ENCODE assay signal across 8 cellular contexts in genomic region chr20:49747707-49748524, GRCh38. TPM values are rescaled to one million over a fixed set of nuclear protein-coding genes. Genes with fewer than 3 reads are reported as not detected.
DNase-seq lines count a peak whose midpoint lies in the region; ATAC-seq, FAIRE-seq and TF ChIP-seq lines count a peak whose summit lies in the region.

No MANE protein-coding gene starts in this region.

- H3K4me3 ChIP-seq in HCT116 (replicated peaks in 1 of 2; ENCODE audit: low read depth in 1 of 2, low read length in 2 of 2) (no peak overlapping the region), kidney (ENCODE audit: low read length in 2 of 2) (no peak overlapping the region), smooth muscle cell (no peak overlapping the region)

- no peaks in the 10 kb centered on the region for H3K79me2 ChIP-seq in HCT116 (ENCODE audit: insufficient read depth, low read length)
- no peaks in the 10 kb centered on the region for H3K79me2 ChIP-seq in smooth muscle cell (ENCODE audit: low read depth)

- intact Hi-C loops in HCT116 (cut with micrococcal nuclease), result no loop called here
- intact Hi-C loops in MCF 10A (cut with micrococcal nuclease), result no loop called here
- intact Hi-C loops in kidney (cut with DNase I), result no loop called here
- intact Hi-C loops in activated CD8-positive, alpha-beta T cell treated with anti-CD3 and anti-CD28 coated beads for 36 hours (cut with micrococcal nuclease), result no loop called here

- DNase-seq in HCT116 (ENCODE audit: low read depth, low spot score) (no peak), MCF 10A (ENCODE audit: unreplicated experiment) (peak; percentile 53), kidney (peak; percentile 90), smooth muscle cell (lab: John Stamatoyannopoulos, UW; ENCODE audit: unreplicated experiment) (peak; percentile 20), NOMO-1 treated with dmso at 0.1 percent for 144 hours (lab: John Stamatoyannopoulos, UW; ENCODE audit: unreplicated experiment) (no peak), NCI-H2171 (lab: John Stamatoyannopoulos, UW) (no peak)
- no peak for DNase-seq in activated CD8-positive, alpha-beta T cell treated with anti-CD3 and anti-CD28 coated beads for 36 hours
- DNase-seq in activated naive CD8-positive, alpha-beta T cell treated with anti-CD3 and anti-CD28 coated beads for 36 hours, result no peak

- H3K4me1 ChIP-seq in HCT116 (ENCODE audit: control insufficient read depth in 1 of 2, insufficient read depth in 2 of 2, low read length in 2 of 2) (no peaks in the 10 kb centered on the region), kidney (ENCODE audit: control insufficient read depth in 1 of 2, insufficient read depth in 1 of 2, low read depth in 1 of 2, low read length in 2 of 2) (no peaks in the 10 kb centered on the region), smooth muscle cell (ENCODE audit: low read depth) (peaks cover 8% of the 10 kb centered on the region)

- H3K27ac ChIP-seq in HCT116 (ENCODE audit: low read depth, low read length), result no peak overlapping the region
- H3K27ac ChIP-seq in kidney (ENCODE audit: low read depth in 2 of 2, low read length in 2 of 2), result peak overlapping the region; percentile 0 to 53
- H3K27ac ChIP-seq in smooth muscle cell (ENCODE audit: low read depth), result no peak overlapping the region

- H3K9ac ChIP-seq in HCT116 (ENCODE audit: low read length) (no peak overlapping the region), kidney (ENCODE audit: low read length in 2 of 2) (peak overlapping the region in 1 of 2 donors; percentile 26), smooth muscle cell (ENCODE audit: low read depth) (no peak overlapping the region)

- no peak for TF ChIP-seq RAD21 in HCT116 (IDR thresholded peaks at IDR 0.05; ENCODE audit: low read depth)

- H2AFZ ChIP-seq in HCT116 (ENCODE audit: low read depth, low read length, poor library complexity, severe bottlenecking) (no peak overlapping the region), smooth muscle cell (ENCODE audit: low read depth) (peak overlapping the region; percentile 93)

- H3K4me2 ChIP-seq in HCT116 (ENCODE audit: low read length) (no peak overlapping the region), smooth muscle cell (no peak overlapping the region)

- H3K4me1 Mint-ChIP-seq in MCF 10A (ENCODE audit: insufficient read depth, unreplicated experiment), result no peaks in the 10 kb centered on the region
- peaks cover 9% of the 10 kb centered on the region for H3K4me1 Mint-ChIP-seq in activated CD8-positive, alpha-beta T cell treated with anti-CD3 and anti-CD28 coated beads for 36 hours (ENCODE audit: low read depth)
- peaks cover 8% of the 10 kb centered on the region for H3K4me1 Mint-ChIP-seq in activated naive CD8-positive, alpha-beta T cell treated with anti-CD3 and anti-CD28 coated beads for 36 hours

- FAIRE-seq in kidney (lab: Jason Lieb, UNC), result no peak

- H3K36me3 ChIP-seq in HCT116 (ENCODE audit: control insufficient read depth in 1 of 2, insufficient read depth in 2 of 2, low read length in 2 of 2) (no peaks in the 10 kb centered on the region), kidney (ENCODE audit: control insufficient read depth in 1 of 2, insufficient read depth in 2 of 2, low read length in 2 of 2) (no peaks in the 10 kb centered on the region), smooth muscle cell (ENCODE audit: low read depth) (no peaks in the 10 kb centered on the region)

- WGBS in smooth muscle cell (ENCODE audit: low lambda C conversion rate), result 67% methylated on average over 10 of the region's 10 CpGs

- H3K36me3 Mint-ChIP-seq in MCF 10A (ENCODE audit: insufficient read depth, unreplicated experiment), result no peaks in the 10 kb centered on the region
- no peaks in the 10 kb centered on the region for H3K36me3 Mint-ChIP-seq in activated CD8-positive, alpha-beta T cell treated with anti-CD3 and anti-CD28 coated beads for 36 hours (ENCODE audit: low read depth)
- no peaks in the 10 kb centered on the region for H3K36me3 Mint-ChIP-seq in activated naive CD8-positive, alpha-beta T cell treated with anti-CD3 and anti-CD28 coated beads for 36 hours

- no peak overlapping the region for H3K4me3 Mint-ChIP-seq in MCF 10A (ENCODE audit: unreplicated experiment)
- H3K4me3 Mint-ChIP-seq in activated CD8-positive, alpha-beta T cell treated with anti-CD3 and anti-CD28 coated beads for 36 hours, result no peak overlapping the region
- no peak overlapping the region for H3K4me3 Mint-ChIP-seq in activated naive CD8-positive, alpha-beta T cell treated with anti-CD3 and anti-CD28 coated beads for 36 hours

- TF ChIP-seq POLR2A in HCT116 (IDR thresholded peaks at IDR 0.05; ENCODE audit: borderline replicate concordance, extremely low read depth, insufficient read depth, insufficient read length), result no peak

- CTCF ChIA-PET in HCT116 (lab: Charles Lee), result no interaction called here
- CTCF ChIA-PET in MCF 10A (lab: Yijun Ruan, JAX), result interaction anchor here (1.1 kb wide), 1 partner anchor 27 kb away, joined by 4 read pairs; no protein-coding TSS in a partner anchor
- CTCF ChIA-PET in activated CD8-positive, alpha-beta T cell treated with anti-CD3 and anti-CD28 coated beads for 36 hours (lab: Charles Lee), result no interaction called here

- no peaks in the 10 kb centered on the region for H3K9me3 ChIP-seq in HCT116 (ENCODE audit: control insufficient read depth in 1 of 2, insufficient read depth in 1 of 2, low read depth in 1 of 2, low read length in 2 of 2)
- H3K9me3 ChIP-seq in kidney (ENCODE audit: control insufficient read depth in 1 of 2, low read length in 2 of 2), result no peaks in the 10 kb centered on the region
- H3K9me3 ChIP-seq in smooth muscle cell (replicated peaks; ENCODE audit: low read depth), result no peaks in the 10 kb centered on the region

- H3K27me3 Mint-ChIP-seq in MCF 10A (ENCODE audit: insufficient read depth, unreplicated experiment), result no peaks in the 10 kb centered on the region
- peaks cover 3% of the 10 kb centered on the region for H3K27me3 Mint-ChIP-seq in activated CD8-positive, alpha-beta T cell treated with anti-CD3 and anti-CD28 coated beads for 36 hours
- H3K27me3 Mint-ChIP-seq in activated naive CD8-positive, alpha-beta T cell treated with anti-CD3 and anti-CD28 coated beads for 36 hours, result peaks cover 25% of the 10 kb centered on the region

- no peaks in the 10 kb centered on the region for H4K20me1 ChIP-seq in HCT116 (ENCODE audit: insufficient read depth)
- H4K20me1 ChIP-seq in smooth muscle cell (ENCODE audit: low read depth), result no peaks in the 10 kb centered on the region

- ATAC-seq in HCT116, result peak; percentile 40; the same call in 1 of the 2 replicates
- ATAC-seq in activated CD8-positive, alpha-beta T cell treated with anti-CD3 and anti-CD28 coated beads for 36 hours, result no peak

- no peaks in the 10 kb centered on the region for H3K9me2 ChIP-seq in HCT116 (ENCODE audit: insufficient read depth)

- RAD21 ChIA-PET in HCT116 (lab: Charles Lee; ENCODE audit: low non-redundant PET in 1 of 2, low total read pairs in 2 of 2, uncharacterized antibody in 2 of 2, unreplicated experiment in 2 of 2), result no interaction called here

- TF ChIP-seq CTCF in HCT116 (IDR thresholded peaks at IDR 0.05 in 2 of 3, conservative IDR thresholded peaks at IDR 0.05 in 1 of 3; ENCODE audit: borderline replicate concordance in 1 of 3, insufficient read depth in 1 of 3, low read depth in 2 of 3, low read length in 2 of 3) (no peak), MCF 10A (IDR thresholded peaks at IDR 0.05; ENCODE audit: unreplicated experiment) (no peak), kidney (IDR thresholded peaks at IDR 0.05; ENCODE audit: borderline replicate concordance, extremely low read depth, insufficient read depth) (no peak), smooth muscle cell (IDR thresholded peaks at IDR 0.05; ENCODE audit: borderline replicate concordance, insufficient read depth, poor library complexity, severe bottlenecking) (no peak)
- TF ChIP-seq CTCF in activated CD8-positive, alpha-beta T cell treated with anti-CD3 and anti-CD28 coated beads for 36 hours (IDR thresholded peaks at IDR 0.05), result no peak

- H3F3A ChIP-seq in smooth muscle cell (ENCODE audit: low read depth), result no peaks in the 10 kb centered on the region

- H3K9me3 Mint-ChIP-seq in MCF 10A (ENCODE audit: unreplicated experiment), result no peaks in the 10 kb centered on the region
- no peaks in the 10 kb centered on the region for H3K9me3 Mint-ChIP-seq in activated CD8-positive, alpha-beta T cell treated with anti-CD3 and anti-CD28 coated beads for 36 hours
- no peaks in the 10 kb centered on the region for H3K9me3 Mint-ChIP-seq in activated naive CD8-positive, alpha-beta T cell treated with anti-CD3 and anti-CD28 coated beads for 36 hours

- H3K27me3 ChIP-seq in HCT116 (ENCODE audit: insufficient read depth, low read length) (no peaks in the 10 kb centered on the region), smooth muscle cell (ENCODE audit: low read depth) (no peaks in the 10 kb centered on the region)

- H3K27ac Mint-ChIP-seq in MCF 10A (ENCODE audit: low read depth, unreplicated experiment), result peak overlapping the region; percentile 68
- H3K27ac Mint-ChIP-seq in activated CD8-positive, alpha-beta T cell treated with anti-CD3 and anti-CD28 coated beads for 36 hours, result no peak overlapping the region
- H3K27ac Mint-ChIP-seq in activated naive CD8-positive, alpha-beta T cell treated with anti-CD3 and anti-CD28 coated beads for 36 hours, result no peak overlapping the region

- POLR2A ChIA-PET in HCT116 (lab: Charles Lee) (no interaction called here), MCF 10A (lab: Yijun Ruan, JAX) (interaction anchor here (0.6 to 0.9 kb wide), 2 partner anchors 10 to 96 kb away, joined by 3 to 4 read pairs; no protein-coding TSS in a partner anchor)
- POLR2A ChIA-PET in activated CD8-positive, alpha-beta T cell treated with anti-CD3 and anti-CD28 coated beads for 36 hours (lab: Charles Lee), result no interaction called here

- no TSS peak for BruUV-seq in HCT116 (replicated peaks; lab: Mats Ljungman, UMichigan)
- BruUV-seq in MCF 10A (replicated peaks; lab: Mats Ljungman, UMichigan), result no TSS peak

TF ChIP-seq in HCT116, 20 proteins besides CTCF, POLR2A, EP300 and RAD21 (continues in another document):
- no peak for TF ChIP-seq JUND (IDR thresholded peaks at IDR 0.05)
- no peak for TF ChIP-seq EZH2phosphoT487 (IDR thresholded peaks at IDR 0.05; ENCODE audit: borderline replicate concordance)
- no peak for TF ChIP-seq YY1 (IDR thresholded peaks at IDR 0.05; ENCODE audit: extremely low read depth, insufficient replicate concordance, low read depth, low read length)
- no peak for TF ChIP-seq ZNF274 (IDR thresholded peaks at IDR 0.05; ENCODE audit: low read depth, low read length)
- TF ChIP-seq CEBPB (IDR thresholded peaks at IDR 0.05; ENCODE audit: low read depth), result no peak
- no peak for TF ChIP-seq TCF7L2 (IDR thresholded peaks at IDR 0.05; ENCODE audit: borderline replicate concordance, extremely low read depth, insufficient read depth, insufficient read length)
- no peak for TF ChIP-seq EZH2 (IDR thresholded peaks at IDR 0.05)

RNA-seq across cellular contexts. Expression of gene B4GALT5, which starts 34.2 kb away (rescaled TPM):
- 92.5 TPM for total RNA-seq in HCT116 (2021; ENCODE audit: unreplicated experiment)
- polyA plus RNA-seq in HCT116 (2012), result 39.5 and 44.4 TPM in 2 replicates
- total RNA-seq in MCF 10A (2022), result 17.1 and 19.7 TPM in 2 replicates
- total RNA-seq in kidney, result 73.3 TPM
- polyA plus RNA-seq in kidney (ENCODE audit: insufficient read depth, low read depth, low replicate concordance), result 21.4 TPM
- 25.6 and 26.0 TPM in 2 replicates for total RNA-seq in smooth muscle cell
- 8.2 and 12.0 TPM in 2 replicates for polyA plus RNA-seq in smooth muscle cell
- 10 to 100 TPM; 16.5 to 16.8 TPM for total RNA-seq in activated CD8-positive, alpha-beta T cell treated with anti-CD3 and anti-CD28 coated beads for 36 hours
- total RNA-seq in activated naive CD8-positive, alpha-beta T cell treated with anti-CD3 and anti-CD28 coated beads for 36 hours, result 10 to 100 TPM; 22.4 to 23.3 TPM

Comparison
In these comparisons a context has a peak if more than half of its experiments do, and no peak if none do; other contexts are left out.
1. DNase-seq: peak in MCF 10A (single experiment), kidney (single experiment) and smooth muscle cell (single experiment); none in HCT116 (single experiment), NOMO-1 treated with dmso at 0.1 percent for 144 hours (single experiment), NCI-H2171 (single experiment), activated CD8-positive, alpha-beta T cell treated with anti-CD3 and anti-CD28 coated beads for 36 hours (single experiment) and activated naive CD8-positive, alpha-beta T cell treated with anti-CD3 and anti-CD28 coated beads for 36 hours (single experiment).
2. H3K27ac ChIP-seq: peak in kidney (2 of 2); none in HCT116 (single experiment) and smooth muscle cell (single experiment).